1 cellular context compared by ENCODE assay signal in the genomic region with DNA sequence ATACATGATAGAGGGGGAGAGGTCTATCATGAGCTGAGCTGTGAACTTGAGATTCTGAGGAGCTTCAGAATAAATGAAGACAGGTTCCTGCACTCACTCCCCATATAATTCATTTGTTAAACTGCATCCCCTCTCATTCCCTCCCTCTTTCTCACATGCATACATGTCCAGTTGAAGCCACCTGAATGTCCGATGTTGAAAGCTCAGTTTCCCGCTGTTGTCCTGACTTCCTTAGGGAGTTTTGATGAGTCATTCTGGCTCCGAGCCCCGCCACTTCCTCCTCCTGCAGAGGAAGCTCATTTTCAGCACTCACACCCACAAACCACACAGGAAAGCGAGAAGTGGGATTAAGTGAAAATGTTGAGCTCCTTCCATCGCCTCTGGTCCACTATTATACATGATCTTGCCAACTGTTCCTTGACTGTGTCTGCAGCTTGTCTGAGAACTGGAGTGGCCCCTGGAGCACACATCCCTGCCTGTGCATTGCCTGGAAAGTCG.
A peak's percentile ranks its signal among the peaks of the same experiment; 100 is the strongest.
TF ChIP-seq lines count a peak whose summit lies in the region.

No MANE protein-coding gene starts in this region.

TF ChIP-seq in K562, 482 proteins besides CTCF, POLR2A, EP300 and RAD21 (continued from another document and continues in another):
- TF ChIP-seq ZBTB2 (IDR thresholded peaks at IDR 0.05): peak; percentile 18; the same call in 1 of the 2 replicates
- no peak for TF ChIP-seq XRCC4 (IDR thresholded peaks at IDR 0.05; ENCODE audit: extremely low read depth, insufficient read depth, insufficient read length)
- TF ChIP-seq TAF15 (IDR thresholded peaks at IDR 0.05; ENCODE audit: low read depth, low read length): no peak
- TF ChIP-seq ZNF253 (CRISPR knock-in tag; conservative IDR thresholded peaks at IDR 0.05): no peak
- no peak for TF ChIP-seq MYBL2 (IDR thresholded peaks at IDR 0.05; ENCODE audit: low read depth)
- no peak for TF ChIP-seq MYBL2 (CRISPR knock-in tag; IDR thresholded peaks at IDR 0.05; ENCODE audit: borderline replicate concordance)
- TF ChIP-seq L3MBTL2 (IDR thresholded peaks at IDR 0.05): peak; percentile 76
- TF ChIP-seq SAP30 (IDR thresholded peaks at IDR 0.05; ENCODE audit: borderline replicate concordance, insufficient read depth, low read depth, low read length, poor library complexity, severe bottlenecking): no peak
- no peak for TF ChIP-seq PCBP2 (IDR thresholded peaks at IDR 0.05; ENCODE audit: low read depth, low read length, poor library complexity, severe bottlenecking)
- 0 out of 2 replicates have a peak, but pooled peaks have one; percentile 25 for TF ChIP-seq JUNB (CRISPR knock-in tag; conservative IDR thresholded peaks at IDR 0.05)
- TF ChIP-seq ZNF696 (CRISPR knock-in tag; conservative IDR thresholded peaks at IDR 0.05): no peak
- no peak for TF ChIP-seq PML (IDR thresholded peaks at IDR 0.05; ENCODE audit: low read length)
- no peak for TF ChIP-seq ZNF143 (CRISPR knock-in tag; IDR thresholded peaks at IDR 0.05)
- TF ChIP-seq ZNF449 (CRISPR knock-in tag; IDR thresholded peaks at IDR 0.05): no peak
- no peak for TF ChIP-seq ZHX1 (conservative IDR thresholded peaks at IDR 0.05; ENCODE audit: low read length)
- TF ChIP-seq GTF2F1 (IDR thresholded peaks at IDR 0.05; ENCODE audit: low read depth, low read length): no peak
- peak; percentile 26; the same call in 1 of the 2 replicates for TF ChIP-seq VEZF1 (CRISPR knock-in tag; IDR thresholded peaks at IDR 0.05)
- TF ChIP-seq, protein P1, sequence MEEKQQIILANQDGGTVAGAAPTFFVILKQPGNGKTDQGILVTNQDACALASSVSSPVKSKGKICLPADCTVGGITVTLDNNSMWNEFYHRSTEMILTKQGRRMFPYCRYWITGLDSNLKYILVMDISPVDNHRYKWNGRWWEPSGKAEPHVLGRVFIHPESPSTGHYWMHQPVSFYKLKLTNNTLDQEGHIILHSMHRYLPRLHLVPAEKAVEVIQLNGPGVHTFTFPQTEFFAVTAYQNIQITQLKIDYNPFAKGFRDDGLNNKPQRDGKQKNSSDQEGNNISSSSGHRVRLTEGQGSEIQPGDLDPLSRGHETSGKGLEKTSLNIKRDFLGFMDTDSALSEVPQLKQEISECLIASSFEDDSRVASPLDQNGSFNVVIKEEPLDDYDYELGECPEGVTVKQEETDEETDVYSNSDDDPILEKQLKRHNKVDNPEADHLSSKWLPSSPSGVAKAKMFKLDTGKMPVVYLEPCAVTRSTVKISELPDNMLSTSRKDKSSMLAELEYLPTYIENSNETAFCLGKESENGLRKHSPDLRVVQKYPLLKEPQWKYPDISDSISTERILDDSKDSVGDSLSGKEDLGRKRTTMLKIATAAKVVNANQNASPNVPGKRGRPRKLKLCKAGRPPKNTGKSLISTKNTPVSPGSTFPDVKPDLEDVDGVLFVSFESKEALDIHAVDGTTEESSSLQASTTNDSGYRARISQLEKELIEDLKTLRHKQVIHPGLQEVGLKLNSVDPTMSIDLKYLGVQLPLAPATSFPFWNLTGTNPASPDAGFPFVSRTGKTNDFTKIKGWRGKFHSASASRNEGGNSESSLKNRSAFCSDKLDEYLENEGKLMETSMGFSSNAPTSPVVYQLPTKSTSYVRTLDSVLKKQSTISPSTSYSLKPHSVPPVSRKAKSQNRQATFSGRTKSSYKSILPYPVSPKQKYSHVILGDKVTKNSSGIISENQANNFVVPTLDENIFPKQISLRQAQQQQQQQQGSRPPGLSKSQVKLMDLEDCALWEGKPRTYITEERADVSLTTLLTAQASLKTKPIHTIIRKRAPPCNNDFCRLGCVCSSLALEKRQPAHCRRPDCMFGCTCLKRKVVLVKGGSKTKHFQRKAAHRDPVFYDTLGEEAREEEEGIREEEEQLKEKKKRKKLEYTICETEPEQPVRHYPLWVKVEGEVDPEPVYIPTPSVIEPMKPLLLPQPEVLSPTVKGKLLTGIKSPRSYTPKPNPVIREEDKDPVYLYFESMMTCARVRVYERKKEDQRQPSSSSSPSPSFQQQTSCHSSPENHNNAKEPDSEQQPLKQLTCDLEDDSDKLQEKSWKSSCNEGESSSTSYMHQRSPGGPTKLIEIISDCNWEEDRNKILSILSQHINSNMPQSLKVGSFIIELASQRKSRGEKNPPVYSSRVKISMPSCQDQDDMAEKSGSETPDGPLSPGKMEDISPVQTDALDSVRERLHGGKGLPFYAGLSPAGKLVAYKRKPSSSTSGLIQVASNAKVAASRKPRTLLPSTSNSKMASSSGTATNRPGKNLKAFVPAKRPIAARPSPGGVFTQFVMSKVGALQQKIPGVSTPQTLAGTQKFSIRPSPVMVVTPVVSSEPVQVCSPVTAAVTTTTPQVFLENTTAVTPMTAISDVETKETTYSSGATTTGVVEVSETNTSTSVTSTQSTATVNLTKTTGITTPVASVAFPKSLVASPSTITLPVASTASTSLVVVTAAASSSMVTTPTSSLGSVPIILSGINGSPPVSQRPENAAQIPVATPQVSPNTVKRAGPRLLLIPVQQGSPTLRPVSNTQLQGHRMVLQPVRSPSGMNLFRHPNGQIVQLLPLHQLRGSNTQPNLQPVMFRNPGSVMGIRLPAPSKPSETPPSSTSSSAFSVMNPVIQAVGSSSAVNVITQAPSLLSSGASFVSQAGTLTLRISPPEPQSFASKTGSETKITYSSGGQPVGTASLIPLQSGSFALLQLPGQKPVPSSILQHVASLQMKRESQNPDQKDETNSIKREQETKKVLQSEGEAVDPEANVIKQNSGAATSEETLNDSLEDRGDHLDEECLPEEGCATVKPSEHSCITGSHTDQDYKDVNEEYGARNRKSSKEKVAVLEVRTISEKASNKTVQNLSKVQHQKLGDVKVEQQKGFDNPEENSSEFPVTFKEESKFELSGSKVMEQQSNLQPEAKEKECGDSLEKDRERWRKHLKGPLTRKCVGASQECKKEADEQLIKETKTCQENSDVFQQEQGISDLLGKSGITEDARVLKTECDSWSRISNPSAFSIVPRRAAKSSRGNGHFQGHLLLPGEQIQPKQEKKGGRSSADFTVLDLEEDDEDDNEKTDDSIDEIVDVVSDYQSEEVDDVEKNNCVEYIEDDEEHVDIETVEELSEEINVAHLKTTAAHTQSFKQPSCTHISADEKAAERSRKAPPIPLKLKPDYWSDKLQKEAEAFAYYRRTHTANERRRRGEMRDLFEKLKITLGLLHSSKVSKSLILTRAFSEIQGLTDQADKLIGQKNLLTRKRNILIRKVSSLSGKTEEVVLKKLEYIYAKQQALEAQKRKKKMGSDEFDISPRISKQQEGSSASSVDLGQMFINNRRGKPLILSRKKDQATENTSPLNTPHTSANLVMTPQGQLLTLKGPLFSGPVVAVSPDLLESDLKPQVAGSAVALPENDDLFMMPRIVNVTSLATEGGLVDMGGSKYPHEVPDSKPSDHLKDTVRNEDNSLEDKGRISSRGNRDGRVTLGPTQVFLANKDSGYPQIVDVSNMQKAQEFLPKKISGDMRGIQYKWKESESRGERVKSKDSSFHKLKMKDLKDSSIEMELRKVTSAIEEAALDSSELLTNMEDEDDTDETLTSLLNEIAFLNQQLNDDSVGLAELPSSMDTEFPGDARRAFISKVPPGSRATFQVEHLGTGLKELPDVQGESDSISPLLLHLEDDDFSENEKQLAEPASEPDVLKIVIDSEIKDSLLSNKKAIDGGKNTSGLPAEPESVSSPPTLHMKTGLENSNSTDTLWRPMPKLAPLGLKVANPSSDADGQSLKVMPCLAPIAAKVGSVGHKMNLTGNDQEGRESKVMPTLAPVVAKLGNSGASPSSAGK (IDR thresholded peaks at IDR 0.05): peak; percentile 65
- TF ChIP-seq ZBTB7A (IDR thresholded peaks at IDR 0.05; ENCODE audit: borderline replicate concordance, control insufficient read depth, low read depth, low read length): no peak
- TF ChIP-seq, protein P2, sequence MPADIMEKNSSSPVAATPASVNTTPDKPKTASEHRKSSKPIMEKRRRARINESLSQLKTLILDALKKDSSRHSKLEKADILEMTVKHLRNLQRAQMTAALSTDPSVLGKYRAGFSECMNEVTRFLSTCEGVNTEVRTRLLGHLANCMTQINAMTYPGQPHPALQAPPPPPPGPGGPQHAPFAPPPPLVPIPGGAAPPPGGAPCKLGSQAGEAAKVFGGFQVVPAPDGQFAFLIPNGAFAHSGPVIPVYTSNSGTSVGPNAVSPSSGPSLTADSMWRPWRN (IDR thresholded peaks at IDR 0.05; ENCODE audit: low read depth): no peak
- TF ChIP-seq MTA1 (IDR thresholded peaks at IDR 0.05; ENCODE audit: borderline replicate concordance): no peak; the same call in 1 of the 2 replicates
- no peak for TF ChIP-seq ZNF707 (CRISPR knock-in tag; conservative IDR thresholded peaks at IDR 0.05)
- TF ChIP-seq ZNF354B (CRISPR knock-in tag; IDR thresholded peaks at IDR 0.05): no peak
- no peak for TF ChIP-seq ZNF140 (CRISPR knock-in tag; IDR thresholded peaks at IDR 0.05)
- TF ChIP-seq MCM3 (IDR thresholded peaks at IDR 0.05): no peak
- no peak for TF ChIP-seq ZSCAN29 (IDR thresholded peaks at IDR 0.05)
- TF ChIP-seq, protein P3, sequence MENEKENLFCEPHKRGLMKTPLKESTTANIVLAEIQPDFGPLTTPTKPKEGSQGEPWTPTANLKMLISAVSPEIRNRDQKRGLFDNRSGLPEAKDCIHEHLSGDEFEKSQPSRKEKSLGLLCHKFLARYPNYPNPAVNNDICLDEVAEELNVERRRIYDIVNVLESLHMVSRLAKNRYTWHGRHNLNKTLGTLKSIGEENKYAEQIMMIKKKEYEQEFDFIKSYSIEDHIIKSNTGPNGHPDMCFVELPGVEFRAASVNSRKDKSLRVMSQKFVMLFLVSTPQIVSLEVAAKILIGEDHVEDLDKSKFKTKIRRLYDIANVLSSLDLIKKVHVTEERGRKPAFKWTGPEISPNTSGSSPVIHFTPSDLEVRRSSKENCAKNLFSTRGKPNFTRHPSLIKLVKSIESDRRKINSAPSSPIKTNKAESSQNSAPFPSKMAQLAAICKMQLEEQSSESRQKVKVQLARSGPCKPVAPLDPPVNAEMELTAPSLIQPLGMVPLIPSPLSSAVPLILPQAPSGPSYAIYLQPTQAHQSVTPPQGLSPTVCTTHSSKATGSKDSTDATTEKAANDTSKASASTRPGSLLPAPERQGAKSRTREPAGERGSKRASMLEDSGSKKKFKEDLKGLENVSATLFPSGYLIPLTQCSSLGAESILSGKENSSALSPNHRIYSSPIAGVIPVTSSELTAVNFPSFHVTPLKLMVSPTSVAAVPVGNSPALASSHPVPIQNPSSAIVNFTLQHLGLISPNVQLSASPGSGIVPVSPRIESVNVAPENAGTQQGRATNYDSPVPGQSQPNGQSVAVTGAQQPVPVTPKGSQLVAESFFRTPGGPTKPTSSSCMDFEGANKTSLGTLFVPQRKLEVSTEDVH (IDR thresholded peaks at IDR 0.05; ENCODE audit: low read depth, partially characterized antibody): no peak
- TF ChIP-seq ZNF174 (CRISPR knock-in tag; IDR thresholded peaks at IDR 0.05): no peak
- TF ChIP-seq RFX5 (IDR thresholded peaks at IDR 0.05; ENCODE audit: low read depth, low read length): no peak
- TF ChIP-seq CBX8 (IDR thresholded peaks at IDR 0.05; ENCODE audit: borderline replicate concordance, extremely low read depth, low read depth, low read length, poor library complexity, severe bottlenecking): no peak
- TF ChIP-seq, protein P4, sequence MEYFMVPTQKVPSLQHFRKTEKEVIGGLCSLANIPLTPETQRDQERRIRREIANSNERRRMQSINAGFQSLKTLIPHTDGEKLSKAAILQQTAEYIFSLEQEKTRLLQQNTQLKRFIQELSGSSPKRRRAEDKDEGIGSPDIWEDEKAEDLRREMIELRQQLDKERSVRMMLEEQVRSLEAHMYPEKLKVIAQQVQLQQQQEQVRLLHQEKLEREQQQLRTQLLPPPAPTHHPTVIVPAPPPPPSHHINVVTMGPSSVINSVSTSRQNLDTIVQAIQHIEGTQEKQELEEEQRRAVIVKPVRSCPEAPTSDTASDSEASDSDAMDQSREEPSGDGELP (CRISPR knock-in tag; IDR thresholded peaks at IDR 0.05; ENCODE audit: borderline replicate concordance): no peak
- peak; percentile 85 for TF ChIP-seq SMARCA4 (IDR thresholded peaks at IDR 0.05)
